In genomic region chr5:68345166-68345565, GRCh38 we compare ENCODE assay signal across 15 cellular contexts.
DNase-seq lines count a peak whose midpoint lies in the region; ATAC-seq and TF ChIP-seq lines count a peak whose summit lies in the region.
"Had no signal": no experiment of that assay in that cellular context is flagged by ENCODE, and none has a peak within 500 bp of the region (broad histone marks: within the 10 kb centered on the region; RNA-seq: fewer than 3 reads in every experiment).

No MANE protein-coding gene starts in this region.

- POLR2A ChIA-PET in PC-3 (lab: Charles Lee; ENCODE audit: unreplicated experiment), result no interaction called here

- BruUV-seq in PC-3 (replicated peaks; lab: Mats Ljungman, UMichigan), result no TSS peak

- H3K4me1 ChIP-seq in breast epithelium, result peaks cover 0 to 5% of the 10 kb centered on the region in 2 donors
- H3K4me1 ChIP-seq in neuron (ENCODE audit: insufficient read depth, low read length), result peaks cover 24% of the 10 kb centered on the region
- H3K4me1 ChIP-seq in endodermal cell (ENCODE audit: control insufficient read depth, insufficient read depth, low read length), result no peaks in the 10 kb centered on the region
- H3K4me1 ChIP-seq in PC-3 (ENCODE audit: insufficient read depth, low read length), result peaks cover 14% of the 10 kb centered on the region; the same call in 1 of the 2 replicates
- H3K4me1 ChIP-seq: HAP-1 had no signal

- no peaks in the 10 kb centered on the region for H3K27me3 ChIP-seq in breast epithelium
- H3K27me3 ChIP-seq in neuron (ENCODE audit: insufficient read depth, low read length), result no peaks in the 10 kb centered on the region
- H3K27me3 ChIP-seq in endodermal cell (ENCODE audit: control insufficient read depth, insufficient read depth, low read length, poor library complexity, severe bottlenecking), result no peaks in the 10 kb centered on the region
- H3K27me3 ChIP-seq in PC-3 (ENCODE audit: low read length), result no peaks in the 10 kb centered on the region
- H3K27me3 ChIP-seq: gastroesophageal sphincter had no signal

- no peak overlapping the region for H3K9ac ChIP-seq in endodermal cell (ENCODE audit: extremely low read depth, low read length, poor library complexity, severe bottlenecking)
- H3K9ac ChIP-seq in PC-3 (ENCODE audit: low read length), result no peak overlapping the region

- H3K4me3 ChIP-seq in breast epithelium (no peak overlapping the region), neuron (ENCODE audit: low read length) (no peak overlapping the region), endodermal cell (ENCODE audit: low read length) (no peak overlapping the region), PC-3 (ENCODE audit: low read length) (no peak overlapping the region)
- H3K4me3 ChIP-seq: gastroesophageal sphincter, HAP-1, lower lobe of right lung had no signal

- H3K9me3 Mint-ChIP-seq in endodermal cell, result peaks cover 15% of the 10 kb centered on the region

- 94 to 96% methylated on average over 2 to 3 of the region's 3 CpGs for WGBS in endodermal cell (ENCODE audit: insufficient coverage in 1 of 2, insufficient read length in 1 of 2), 2 experiments

- CTCF ChIA-PET in PC-3 (lab: Charles Lee), result no interaction called here

- intact Hi-C loops in breast epithelium (cut with DNase I; ENCODE audit: low total_unique reads) (no loop called here), PC-3 (cut with micrococcal nuclease) (no loop called here)

- peak overlapping the region; percentile 12 for H2AFZ ChIP-seq in neuron (ENCODE audit: low read depth, low read length)
- no peak overlapping the region for H2AFZ ChIP-seq in PC-3 (ENCODE audit: low read length)

- no peak overlapping the region for H3K4me3 Mint-ChIP-seq in endodermal cell

- H3K27ac ChIP-seq in KOPT-K1 (ENCODE audit: low read depth, low read length, poor library complexity, severe bottlenecking) (peak overlapping the region; percentile 39), breast epithelium (peak overlapping the region; percentile 0 to 45), endodermal cell (ENCODE audit: low read depth, low read length) (no peak overlapping the region), PC-3 (ENCODE audit: low read length) (no peak overlapping the region)
- H3K27ac ChIP-seq: gastroesophageal sphincter, lower lobe of right lung had no signal

- H3K36me3 ChIP-seq in KOPT-K1 (ENCODE audit: insufficient read depth, low read length), result no peaks in the 10 kb centered on the region
- no peaks in the 10 kb centered on the region for H3K36me3 ChIP-seq in breast epithelium
- H3K36me3 ChIP-seq in neuron (ENCODE audit: insufficient read depth, low read length), result no peaks in the 10 kb centered on the region
- no peaks in the 10 kb centered on the region for H3K36me3 ChIP-seq in endodermal cell (ENCODE audit: control insufficient read depth, insufficient read depth, low read length)
- no peaks in the 10 kb centered on the region for H3K36me3 ChIP-seq in PC-3 (ENCODE audit: low read depth, low read length)
- H3K36me3 ChIP-seq: gastroesophageal sphincter, HAP-1, lower lobe of right lung had no signal

- no peak for TF ChIP-seq CTCF in breast epithelium (IDR thresholded peaks at IDR 0.05)
- no peak for TF ChIP-seq CTCF in endodermal cell (conservative IDR thresholded peaks at IDR 0.05)
- TF ChIP-seq CTCF in PC-3 (conservative IDR thresholded peaks at IDR 0.05; ENCODE audit: low read depth, low read length), result no peak

- H3K79me2 ChIP-seq in PC-3 (ENCODE audit: low read length), result no peaks in the 10 kb centered on the region

- no peak overlapping the region for H3K4me2 ChIP-seq in PC-3 (ENCODE audit: low read length)

- H3K27ac Mint-ChIP-seq in endodermal cell, result no peak overlapping the region

- H3K9me3 ChIP-seq in KOPT-K1 (ENCODE audit: insufficient read depth, low read length, poor library complexity, severe bottlenecking), result peaks cover 16% of the 10 kb centered on the region
- H3K9me3 ChIP-seq in breast epithelium, result no peaks in the 10 kb centered on the region
- no peaks in the 10 kb centered on the region for H3K9me3 ChIP-seq in neuron (ENCODE audit: low read length)
- peaks cover 11% of the 10 kb centered on the region for H3K9me3 ChIP-seq in endodermal cell (ENCODE audit: control insufficient read depth, low read length)
- no peaks in the 10 kb centered on the region for H3K9me3 ChIP-seq in PC-3 (ENCODE audit: low read length)
- H3K9me3 ChIP-seq: gastroesophageal sphincter, HAP-1, lower lobe of right lung had no signal

- no peaks in the 10 kb centered on the region for H4K20me1 ChIP-seq in PC-3 (ENCODE audit: low read length)

- no peaks in the 10 kb centered on the region for H3K9me2 ChIP-seq in PC-3 (replicated peaks; ENCODE audit: low read length)

- ATAC-seq in HG03520 (IDR thresholded peaks at IDR 0.05; ENCODE audit: unreplicated experiment) (no peak), PC-3 (no peak)
- ATAC-seq: gastroesophageal sphincter, Panc1 had no signal

- no peaks in the 10 kb centered on the region for H3K27me3 Mint-ChIP-seq in endodermal cell (ENCODE audit: insufficient read depth)

- H3K4me1 Mint-ChIP-seq in endodermal cell, result peaks cover 5% of the 10 kb centered on the region

- TF ChIP-seq POLR2A in breast epithelium (IDR thresholded peaks at IDR 0.05), result no peak

- DNase-seq in EH (ENCODE audit: low read depth), result peak; percentile 23
- DNase-seq in breast epithelium (ENCODE audit: low spot score in 2 of 2), result no peak
- DNase-seq in endodermal cell, result no peak
- DNase-seq in PC-3, result no peak
- DNase-seq in cerebellum (ENCODE audit: low spot score), result no peak
- DNase-seq: COR-L47, GDM1, lower lobe of right lung, NCI-H524 treated with DMSO at 0.1 percent for 48 hours had no signal

- H3F3A ChIP-seq in PC-3 (ENCODE audit: low read length, unreplicated experiment), result no peaks in the 10 kb centered on the region

- no peaks in the 10 kb centered on the region for H3K36me3 Mint-ChIP-seq in endodermal cell (ENCODE audit: low read depth)

Comparison
In these comparisons a context has a peak if more than half of its experiments do, and no peak if none do; other contexts are left out.
1. H3K27ac ChIP-seq: peak in KOPT-K1 (single experiment) and breast epithelium (2 of 2); none in endodermal cell (single experiment) and PC-3 (single experiment).